ENCODE assay signal across 18 cellular contexts in genomic region chr6:96124778-96125177, GRCh38.
"Had no signal": no experiment of that assay in that cellular context is flagged by ENCODE, and none has a peak within 500 bp of the region (broad histone marks: within the 10 kb centered on the region; RNA-seq: fewer than 3 reads in every experiment).

No MANE protein-coding gene starts in this region.

- H3K4me1 ChIP-seq: body of pancreas, psoas muscle had no signal

- H3K36me3 Mint-ChIP-seq: naive thymus-derived CD8-positive, alpha-beta T cell had no signal

- DNase-seq: activated CD4-positive, alpha-beta memory T cell treated with anti-CD3 and anti-CD28 coated beads, Interleukin-2, amount 10 ng/mL, durations not matched to agents 7 days and 5 days; activated CD4-positive, alpha-beta T cell treated with anti-CD3 and anti-CD28 coated beads for 36 hours; activated CD8-positive, alpha-beta memory T cell treated with anti-CD3 and anti-CD28 coated beads, Interleukin-2, amount 50 U/mL, for 48 hours; activated naive CD4-positive, alpha-beta T cell; body of pancreas; cerebellar nuclear complex; left colon; mucosa of descending colon; naive thymus-derived CD8-positive, alpha-beta T cell; psoas muscle; stimulated activated CD4-positive, alpha-beta T cell treated with anti-CD3 and anti-CD28 coated beads, Interleukin-15, amount 100 ng/mL, for 24 hours; stimulated activated CD4-positive, alpha-beta T cell treated with anti-CD3 and anti-CD28 coated beads, Interleukin-4, amount 100 ng/mL, for 24 hours; stimulated activated naive CD8-positive, alpha-beta T cell treated with anti-CD3 and anti-CD28 coated beads, Interleukin-15, amount 100 ng/mL, for 72 hours; T-helper 9 cell had no signal

- H3K36me3 ChIP-seq: thoracic aorta had no signal

- H3K9me3 Mint-ChIP-seq: activated CD4-positive, alpha-beta memory T cell treated with anti-CD3 and anti-CD28 coated beads, Interleukin-2, amount 10 ng/mL, durations not matched to agents 7 days and 5 days; dendritic cell treated with granulocyte-macrophage colony-stimulating factor and Interleukin-4, amounts not matched to agents 40 ng/mL and 50 ng/mL, for 4 days had no signal

- ATAC-seq: activated CD4-positive, alpha-beta T cell treated with anti-CD3 and anti-CD28 coated beads for 36 hours; body of pancreas; left colon; mucosa of descending colon; naive thymus-derived CD8-positive, alpha-beta T cell; psoas muscle; stimulated activated naive CD8-positive, alpha-beta T cell treated with anti-CD3 and anti-CD28 coated beads, Interleukin-15, amount 100 ng/mL, for 72 hours had no signal

- H3K27ac Mint-ChIP-seq: activated CD4-positive, alpha-beta memory T cell treated with anti-CD3 and anti-CD28 coated beads, Interleukin-2, amount 10 ng/mL, durations not matched to agents 7 days and 5 days; activated CD4-positive, alpha-beta T cell treated with anti-CD3 and anti-CD28 coated beads for 36 hours; dendritic cell treated with granulocyte-macrophage colony-stimulating factor and Interleukin-4, amounts not matched to agents 40 ng/mL and 50 ng/mL, for 4 days; naive thymus-derived CD8-positive, alpha-beta T cell; stimulated activated naive CD8-positive, alpha-beta T cell treated with anti-CD3 and anti-CD28 coated beads, Interleukin-15, amount 100 ng/mL, for 72 hours had no signal

- H3K4me1 Mint-ChIP-seq: activated CD4-positive, alpha-beta memory T cell treated with anti-CD3 and anti-CD28 coated beads, Interleukin-2, amount 10 ng/mL, durations not matched to agents 7 days and 5 days; activated CD4-positive, alpha-beta T cell treated with anti-CD3 and anti-CD28 coated beads for 36 hours; naive thymus-derived CD8-positive, alpha-beta T cell; stimulated activated naive CD8-positive, alpha-beta T cell treated with anti-CD3 and anti-CD28 coated beads, Interleukin-15, amount 100 ng/mL, for 72 hours had no signal

- H2AFZ ChIP-seq: hepatocyte had no signal

- H3K4me2 ChIP-seq: hepatocyte had no signal

- H3K79me2 ChIP-seq: hepatocyte had no signal

- H3K4me3 ChIP-seq: body of pancreas, hepatocyte, mucosa of descending colon, psoas muscle, thoracic aorta had no signal

- H3K4me3 Mint-ChIP-seq: activated CD4-positive, alpha-beta memory T cell treated with anti-CD3 and anti-CD28 coated beads, Interleukin-2, amount 10 ng/mL, durations not matched to agents 7 days and 5 days; activated CD4-positive, alpha-beta T cell treated with anti-CD3 and anti-CD28 coated beads for 36 hours; dendritic cell treated with granulocyte-macrophage colony-stimulating factor and Interleukin-4, amounts not matched to agents 40 ng/mL and 50 ng/mL, for 4 days; naive thymus-derived CD8-positive, alpha-beta T cell; stimulated activated naive CD8-positive, alpha-beta T cell treated with anti-CD3 and anti-CD28 coated beads, Interleukin-15, amount 100 ng/mL, for 72 hours had no signal

- H3K27me3 Mint-ChIP-seq: activated CD4-positive, alpha-beta memory T cell treated with anti-CD3 and anti-CD28 coated beads, Interleukin-2, amount 10 ng/mL, durations not matched to agents 7 days and 5 days; activated CD4-positive, alpha-beta T cell treated with anti-CD3 and anti-CD28 coated beads for 36 hours; dendritic cell treated with granulocyte-macrophage colony-stimulating factor and Interleukin-4, amounts not matched to agents 40 ng/mL and 50 ng/mL, for 4 days; naive thymus-derived CD8-positive, alpha-beta T cell; stimulated activated naive CD8-positive, alpha-beta T cell treated with anti-CD3 and anti-CD28 coated beads, Interleukin-15, amount 100 ng/mL, for 72 hours had no signal

- H3K27ac ChIP-seq: body of pancreas, hepatocyte, psoas muscle, thoracic aorta, VCaP had no signal

- H3K27me3 ChIP-seq: body of pancreas, hepatocyte had no signal
